In genomic region chr12:48852734-48853168, GRCh38 we compare ENCODE assay signal across 7 cellular contexts. TPM values are rescaled to one million over a fixed set of nuclear protein-coding genes. Genes with fewer than 3 reads are reported as not detected.
DNase-seq lines count a peak whose midpoint lies in the region; ATAC-seq and TF ChIP-seq lines count a peak whose summit lies in the region.

No MANE protein-coding gene starts in this region.

- CTCF ChIA-PET in PC-9 (lab: Charles Lee): interaction anchor here (0.6 to 1.7 kb wide), 14 partner anchors 13 to 495 kb away, joined by 3 to 19 read pairs (median 4); partner anchors contain the start of gene RND1

- H3K4me1 Mint-ChIP-seq in progenitor cell of endocrine pancreas (ENCODE audit: low read depth): peaks cover 20% of the 10 kb centered on the region

- no peaks in the 10 kb centered on the region for H3K9me3 Mint-ChIP-seq in progenitor cell of endocrine pancreas (ENCODE audit: low read depth)

- no peaks in the 10 kb centered on the region for H3K27me3 Mint-ChIP-seq in progenitor cell of endocrine pancreas

- TF ChIP-seq CTCF in PC-9 (conservative IDR thresholded peaks at IDR 0.05) (no peak), progenitor cell of endocrine pancreas (IDR thresholded peaks at IDR 0.05; ENCODE audit: unreplicated experiment) (no peak)

- H3K4me3 Mint-ChIP-seq in progenitor cell of endocrine pancreas (ENCODE audit: low read depth): peak overlapping the region; percentile 97

- peaks cover 39% of the 10 kb centered on the region for H3K79me2 ChIP-seq in PC-9 (ENCODE audit: low read depth)

- peak overlapping the region; percentile 92 for H3K4me2 ChIP-seq in PC-9

- BruUV-seq in PC-9 (replicated peaks; lab: Mats Ljungman, UMichigan): no TSS peak

- DNase-seq in PC-9 (peak in 1 of 2 experiments; percentile 8), epithelial cell of prostate (ENCODE audit: low read depth, low spot score) (no peak), progenitor cell of endocrine pancreas (ENCODE audit: low spot score, unreplicated experiment) (no peak), KG1 (lab: John Stamatoyannopoulos, UW) (no peak), NCI-H1694 treated with DMSO at 0.1 percent for 48 hours (lab: John Stamatoyannopoulos, UW) (no peak), superior temporal gyrus (ENCODE audit: extremely low spot score) (no peak)

- no peaks in the 10 kb centered on the region for H3K36me3 ChIP-seq in PC-9 (ENCODE audit: low read depth)

- no peak overlapping the region for H3K27ac ChIP-seq in PC-9
- peak overlapping the region; percentile 56 for H3K27ac ChIP-seq in epithelial cell of prostate

- intact Hi-C loops in PC-9 (cut with micrococcal nuclease; ENCODE audit: unreplicated experiment): loop anchor here (1.0 to 5.0 kb wide), 5 partner anchors 35 to 143 kb away; partner anchors contain the start of genes CACNB3 and WNT1

- H3K4me3 ChIP-seq in PC-9: peak overlapping the region; percentile 68

- H3K9me3 ChIP-seq in PC-9 (ENCODE audit: insufficient read depth, low read depth): no peaks in the 10 kb centered on the region

- H2AFZ ChIP-seq in PC-9: peak overlapping the region; percentile 78

- H3K27me3 ChIP-seq in PC-9 (ENCODE audit: insufficient read depth, low read depth): no peaks in the 10 kb centered on the region

- H3F3A ChIP-seq in PC-9 (ENCODE audit: insufficient read depth, low read depth): peaks cover 7% of the 10 kb centered on the region; the same call in 1 of the 2 replicates

- H3K9me2 ChIP-seq in PC-9 (ENCODE audit: insufficient read depth): no peaks in the 10 kb centered on the region

- H3K4me1 ChIP-seq in PC-9 (replicated peaks; ENCODE audit: insufficient read depth): peaks cover 19% of the 10 kb centered on the region

- POLR2A ChIA-PET in PC-9 (lab: Charles Lee; ENCODE audit: unreplicated experiment): interaction anchor here (0.6 to 0.9 kb wide), 5 partner anchors 30 to 591 kb away, joined by 3 to 13 read pairs (median 5); partner anchors contain the start of gene FKBP11

- peaks cover 18% of the 10 kb centered on the region for H4K20me1 ChIP-seq in PC-9 (ENCODE audit: insufficient read depth)

- peak overlapping the region; percentile 96 for H3K27ac Mint-ChIP-seq in progenitor cell of endocrine pancreas

- H3K36me3 Mint-ChIP-seq in progenitor cell of endocrine pancreas (ENCODE audit: insufficient read depth): no peaks in the 10 kb centered on the region

- ATAC-seq in GM21576 (IDR thresholded peaks at IDR 0.05; ENCODE audit: unreplicated experiment): peak; percentile 12

RNA-seq across cellular contexts. Expression of gene DDX23, which starts 0.8 kb away (rescaled TPM):
- 91.4 and 108 TPM in 2 replicates for total RNA-seq in PC-9 (2021)
- total RNA-seq in progenitor cell of endocrine pancreas: 116 and 129 TPM in 2 replicates

RNA-seq across cellular contexts. Expression of gene RND1, which starts 12.9 kb away (rescaled TPM):
- total RNA-seq in PC-9 (2021) (2.7 and 4.0 TPM in 2 replicates), progenitor cell of endocrine pancreas (12.4 and 12.5 TPM in 2 replicates)

RNA-seq across cellular contexts. Expression of gene CACNB3, which starts 34.5 kb away (rescaled TPM):
- 35.4 TPM in 2 replicates for total RNA-seq in PC-9 (2021)
- total RNA-seq in progenitor cell of endocrine pancreas: 72.3 and 73.9 TPM in 2 replicates
